1 cellular context compared by ENCODE assay signal in genomic region chr1:224637510-224637909, GRCh38.
TF ChIP-seq lines count a peak whose summit lies in the region.

No MANE protein-coding gene starts in this region.

TF ChIP-seq in SK-N-SH, 30 proteins besides CTCF, POLR2A, EP300 and RAD21 (continued from another document):
- TF ChIP-seq REST (IDR thresholded peaks at IDR 0.05; ENCODE audit: low read depth, low read length) = no peak
- TF ChIP-seq GATA2 (CRISPR knock-in tag; IDR thresholded peaks at IDR 0.05) = no peak
- no peak for TF ChIP-seq NFIC (IDR thresholded peaks at IDR 0.05; ENCODE audit: borderline replicate concordance)
- no peak for TF ChIP-seq GABPA (IDR thresholded peaks at IDR 0.05; ENCODE audit: low read depth)
- no peak for TF ChIP-seq CHD2 (IDR thresholded peaks at IDR 0.05; ENCODE audit: low read length, partially characterized antibody)
- TF ChIP-seq FOXM1 (IDR thresholded peaks at IDR 0.05; ENCODE audit: low read depth) = no peak
- no peak for TF ChIP-seq EZH2phosphoT487 (IDR thresholded peaks at IDR 0.05; ENCODE audit: borderline replicate concordance, low read depth)
- TF ChIP-seq MAX (IDR thresholded peaks at IDR 0.05; ENCODE audit: low read depth) = no peak
- no peak for TF ChIP-seq PBX3 (IDR thresholded peaks at IDR 0.05)
- TF ChIP-seq TEAD4 (IDR thresholded peaks at IDR 0.05; ENCODE audit: borderline replicate concordance, insufficient read depth) = no peak
- TF ChIP-seq POLR2AphosphoS5 (IDR thresholded peaks at IDR 0.05; ENCODE audit: low read depth, low read length) = no peak
- no peak for TF ChIP-seq FOSL2 (IDR thresholded peaks at IDR 0.05; ENCODE audit: borderline replicate concordance, low read depth)
TF ChIP-seq in SK-N-SH: peak in this region for 0.
